In the genomic region with DNA sequence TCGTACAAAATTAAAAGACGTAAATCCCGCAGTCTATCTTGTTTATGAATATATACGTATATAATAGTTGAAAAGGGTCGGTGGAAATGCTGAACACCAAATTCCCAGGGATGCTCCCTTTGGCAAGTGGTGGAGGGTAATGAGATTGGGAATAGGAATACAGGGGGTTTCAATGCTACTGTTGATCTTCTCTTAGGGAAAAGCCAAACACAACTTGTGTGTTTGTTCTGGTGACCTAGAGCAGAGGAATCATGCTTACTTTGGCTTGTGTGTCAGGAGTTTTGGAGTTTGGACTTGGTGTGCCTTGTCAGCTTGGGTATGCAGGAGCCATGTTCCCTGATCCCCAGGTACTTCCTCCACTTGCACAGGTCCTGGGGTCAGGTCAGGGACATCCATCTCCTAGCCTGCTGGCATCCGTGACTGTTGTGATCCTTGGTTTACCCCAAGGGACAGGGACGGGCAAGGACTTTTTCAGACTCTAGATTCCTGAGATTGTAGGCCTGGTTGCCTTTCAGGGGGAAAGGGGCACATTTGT, we compare ENCODE assay signal across 1 cellular context.
TF ChIP-seq lines count a peak whose summit lies in the region.

No MANE protein-coding gene starts in this region.

TF ChIP-seq in HepG2, 621 proteins besides CTCF, POLR2A, EP300 and RAD21 (continued from another document):
- no peak for TF ChIP-seq ZNF296 (CRISPR knock-in tag; conservative IDR thresholded peaks at IDR 0.05)
- TF ChIP-seq ZNF451 (CRISPR knock-in tag; IDR thresholded peaks at IDR 0.05) = no peak; the same call in 1 of the 2 replicates
- TF ChIP-seq ZNF143 (CRISPR knock-in tag; IDR thresholded peaks at IDR 0.05) = no peak
- TF ChIP-seq ZNF598 (CRISPR knock-in tag; IDR thresholded peaks at IDR 0.05; ENCODE audit: borderline replicate concordance) = no peak
- TF ChIP-seq, protein P1, sequence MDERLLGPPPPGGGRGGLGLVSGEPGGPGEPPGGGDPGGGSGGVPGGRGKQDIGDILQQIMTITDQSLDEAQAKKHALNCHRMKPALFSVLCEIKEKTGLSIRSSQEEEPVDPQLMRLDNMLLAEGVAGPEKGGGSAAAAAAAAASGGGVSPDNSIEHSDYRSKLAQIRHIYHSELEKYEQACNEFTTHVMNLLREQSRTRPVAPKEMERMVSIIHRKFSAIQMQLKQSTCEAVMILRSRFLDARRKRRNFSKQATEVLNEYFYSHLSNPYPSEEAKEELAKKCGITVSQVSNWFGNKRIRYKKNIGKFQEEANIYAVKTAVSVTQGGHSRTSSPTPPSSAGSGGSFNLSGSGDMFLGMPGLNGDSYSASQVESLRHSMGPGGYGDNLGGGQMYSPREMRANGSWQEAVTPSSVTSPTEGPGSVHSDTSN (CRISPR knock-in tag; IDR thresholded peaks at IDR 0.05) = no peak
- TF ChIP-seq ZNF441 (CRISPR knock-in tag; IDR thresholded peaks at IDR 0.05; ENCODE audit: borderline replicate concordance) = no peak
- no peak for TF ChIP-seq ZNF839 (CRISPR knock-in tag; IDR thresholded peaks at IDR 0.05; ENCODE audit: borderline replicate concordance)
- TF ChIP-seq, protein P2, sequence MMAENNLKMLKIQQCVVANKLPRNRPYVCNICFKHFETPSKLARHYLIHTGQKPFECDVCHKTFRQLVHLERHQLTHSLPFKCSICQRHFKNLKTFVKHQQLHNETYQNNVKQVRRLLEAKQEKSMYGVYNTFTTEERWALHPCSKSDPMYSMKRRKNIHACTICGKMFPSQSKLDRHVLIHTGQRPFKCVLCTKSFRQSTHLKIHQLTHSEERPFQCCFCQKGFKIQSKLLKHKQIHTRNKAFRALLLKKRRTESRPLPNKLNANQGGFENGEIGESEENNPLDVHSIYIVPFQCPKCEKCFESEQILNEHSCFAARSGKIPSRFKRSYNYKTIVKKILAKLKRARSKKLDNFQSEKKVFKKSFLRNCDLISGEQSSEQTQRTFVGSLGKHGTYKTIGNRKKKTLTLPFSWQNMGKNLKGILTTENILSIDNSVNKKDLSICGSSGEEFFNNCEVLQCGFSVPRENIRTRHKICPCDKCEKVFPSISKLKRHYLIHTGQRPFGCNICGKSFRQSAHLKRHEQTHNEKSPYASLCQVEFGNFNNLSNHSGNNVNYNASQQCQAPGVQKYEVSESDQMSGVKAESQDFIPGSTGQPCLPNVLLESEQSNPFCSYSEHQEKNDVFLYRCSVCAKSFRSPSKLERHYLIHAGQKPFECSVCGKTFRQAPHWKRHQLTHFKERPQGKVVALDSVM (CRISPR knock-in tag; IDR thresholded peaks at IDR 0.05) = no peak
- no peak for TF ChIP-seq ZNF564 (CRISPR knock-in tag; IDR thresholded peaks at IDR 0.05)
- no peak for TF ChIP-seq KDM4B (CRISPR knock-in tag; IDR thresholded peaks at IDR 0.05)
- TF ChIP-seq ZSCAN12 (CRISPR knock-in tag; IDR thresholded peaks at IDR 0.05) = no peak
- no peak for TF ChIP-seq HCFC1 (IDR thresholded peaks at IDR 0.05; ENCODE audit: low read depth, low read length)
- no peak for TF ChIP-seq MTF2 (CRISPR knock-in tag; IDR thresholded peaks at IDR 0.05; ENCODE audit: borderline replicate concordance)
- no peak for TF ChIP-seq ZNF607 (CRISPR knock-in tag; IDR thresholded peaks at IDR 0.05; ENCODE audit: borderline replicate concordance)
- peak; percentile 34; the same call in 1 of the 3 replicates for TF ChIP-seq MXI1 (IDR thresholded peaks at IDR 0.05; ENCODE audit: borderline replicate concordance, low read depth, low read length)
- TF ChIP-seq FOXA1 (IDR thresholded peaks at IDR 0.05) = no peak
- peak; percentile 83 for TF ChIP-seq FOXA1 (CRISPR knock-in tag; IDR thresholded peaks at IDR 0.05)
- TF ChIP-seq EED (CRISPR knock-in tag; IDR thresholded peaks at IDR 0.05) = no peak
- no peak for TF ChIP-seq ARID2 (CRISPR knock-in tag; IDR thresholded peaks at IDR 0.05; ENCODE audit: borderline replicate concordance)
- TF ChIP-seq ZNF274 (CRISPR knock-in tag; IDR thresholded peaks at IDR 0.05) = no peak; the same call in 1 of the 2 replicates
- no peak for TF ChIP-seq ONECUT2 (CRISPR knock-in tag; IDR thresholded peaks at IDR 0.05)
- peak; percentile 33; the same call in 1 of the 2 replicates for TF ChIP-seq ZNF788 (CRISPR knock-in tag; IDR thresholded peaks at IDR 0.05; ENCODE audit: borderline replicate concordance)
- TF ChIP-seq, protein P3, sequence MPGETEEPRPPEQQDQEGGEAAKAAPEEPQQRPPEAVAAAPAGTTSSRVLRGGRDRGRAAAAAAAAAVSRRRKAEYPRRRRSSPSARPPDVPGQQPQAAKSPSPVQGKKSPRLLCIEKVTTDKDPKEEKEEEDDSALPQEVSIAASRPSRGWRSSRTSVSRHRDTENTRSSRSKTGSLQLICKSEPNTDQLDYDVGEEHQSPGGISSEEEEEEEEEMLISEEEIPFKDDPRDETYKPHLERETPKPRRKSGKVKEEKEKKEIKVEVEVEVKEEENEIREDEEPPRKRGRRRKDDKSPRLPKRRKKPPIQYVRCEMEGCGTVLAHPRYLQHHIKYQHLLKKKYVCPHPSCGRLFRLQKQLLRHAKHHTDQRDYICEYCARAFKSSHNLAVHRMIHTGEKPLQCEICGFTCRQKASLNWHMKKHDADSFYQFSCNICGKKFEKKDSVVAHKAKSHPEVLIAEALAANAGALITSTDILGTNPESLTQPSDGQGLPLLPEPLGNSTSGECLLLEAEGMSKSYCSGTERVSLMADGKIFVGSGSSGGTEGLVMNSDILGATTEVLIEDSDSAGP (CRISPR knock-in tag; IDR thresholded peaks at IDR 0.05; ENCODE audit: borderline replicate concordance) = no peak
- TF ChIP-seq HOXA5 (CRISPR knock-in tag; IDR thresholded peaks at IDR 0.05) = no peak
TF ChIP-seq in HepG2: peak in this region for 146.
